Comparison of ENCODE assay signal across 9 cellular contexts in genomic region chr12:45130881-45131281, GRCh38.
DNase-seq lines count a peak whose midpoint lies in the region; ATAC-seq and TF ChIP-seq lines count a peak whose summit lies in the region.
"Had no signal": no experiment of that assay in that cellular context is flagged by ENCODE, and none has a peak within 500 bp of the region (broad histone marks: within the 10 kb centered on the region; RNA-seq: fewer than 3 reads in every experiment).

No MANE protein-coding gene starts in this region.

- TF ChIP-seq CTCF in HL-60 (IDR thresholded peaks at IDR 0.05; ENCODE audit: insufficient read depth, low read length) (peak; percentile 65), glutamatergic neuron (IDR thresholded peaks at IDR 0.05; ENCODE audit: partially characterized antibody, unreplicated experiment) (peak; percentile 68), prostate gland (IDR thresholded peaks at IDR 0.05) (peak in 3 of 4 experiments; percentile 23 to 48 (median 41))

- no peaks in the 10 kb centered on the region for H3K4me1 Mint-ChIP-seq in glutamatergic neuron (ENCODE audit: low read depth, unreplicated experiment)

- ATAC-seq in GM19455 (IDR thresholded peaks at IDR 0.05; ENCODE audit: unreplicated experiment) (peak; percentile 71), GM18873 (IDR thresholded peaks at IDR 0.05; ENCODE audit: low FRiP score, unreplicated experiment) (no peak)

- H3K27me3 ChIP-seq in HL-60 (ENCODE audit: insufficient read depth, poor library complexity, severe bottlenecking) (no peaks in the 10 kb centered on the region), prostate gland (replicated peaks; ENCODE audit: insufficient read depth) (no peaks in the 10 kb centered on the region)

- no peaks in the 10 kb centered on the region for H3K9me3 Mint-ChIP-seq in glutamatergic neuron (ENCODE audit: unreplicated experiment)
- H3K9me3 Mint-ChIP-seq: activated T-cell treated with anti-CD3 and anti-CD28 coated beads, Interleukin-2, amount 50 U/mL, for 4 hours had no signal

- H3K27ac ChIP-seq in HL-60 (replicated peaks) (no peak overlapping the region), prostate gland (no peak overlapping the region)

- H3K4me3 ChIP-seq in HL-60 (replicated peaks; ENCODE audit: insufficient read depth, low read length) (no peak overlapping the region), prostate gland (no peak overlapping the region)

- no peaks in the 10 kb centered on the region for H3K27me3 Mint-ChIP-seq in glutamatergic neuron (ENCODE audit: unreplicated experiment)

- no peaks in the 10 kb centered on the region for H3K36me3 ChIP-seq in prostate gland

- no peaks in the 10 kb centered on the region for H3K4me1 ChIP-seq in prostate gland (replicated peaks)

- WGBS in prostate gland, result 7% methylated on average over 3 of the region's 3 CpGs

- H3K27ac Mint-ChIP-seq in glutamatergic neuron (ENCODE audit: unreplicated experiment), result no peak overlapping the region

- peaks cover 6% of the 10 kb centered on the region for H3K36me3 Mint-ChIP-seq in glutamatergic neuron (ENCODE audit: unreplicated experiment)

- no peaks in the 10 kb centered on the region for H3K9me3 ChIP-seq in prostate gland

- intact Hi-C loops in prostate gland (cut with DNase I), result no loop called here

- H3K4me3 Mint-ChIP-seq in glutamatergic neuron (ENCODE audit: unreplicated experiment), result no peak overlapping the region
- H3K4me3 Mint-ChIP-seq: activated T-cell treated with anti-CD3 and anti-CD28 coated beads, Interleukin-2, amount 50 U/mL, for 4 hours had no signal

- peak; percentile 68 for DNase-seq in DMS153 treated with DMSO at 0.1 percent for 48 hours (lab: John Stamatoyannopoulos, UW; ENCODE audit: unreplicated experiment)
- peak; percentile 11 to 54 for DNase-seq in HL-60 (ENCODE audit: low read depth in 1 of 2, low spot score in 1 of 2)
- peak; percentile 31 to 62 for DNase-seq in NOMO-1 (lab: John Stamatoyannopoulos, UW; ENCODE audit: unreplicated experiment in 2 of 2)
- DNase-seq in activated naive CD4-positive, alpha-beta T cell treated with Interleukin-2 at 50 U/mL for 16 hours, result peak; percentile 10
- peak; percentile 62 for DNase-seq in glutamatergic neuron
- peak; percentile 30 for DNase-seq in prostate gland (ENCODE audit: low spot score)
- DNase-seq: activated T-cell treated with anti-CD3 and anti-CD28 coated beads, Interleukin-2, amount 50 U/mL, for 4 hours had no signal

- no peak for TF ChIP-seq POLR2A in prostate gland (IDR thresholded peaks at IDR 0.05)

Comparison
In these comparisons a context has a peak if more than half of its experiments do, and no peak if none do; other contexts are left out.
1. DNase-seq: peak in every context shown above with its lines; median percentile 68 in DMS153 treated with DMSO at 0.1 percent for 48 hours; 62 in glutamatergic neuron; 46 in NOMO-1; 32 in HL-60; 30 in prostate gland; 10 in activated naive CD4-positive, alpha-beta T cell treated with Interleukin-2 at 50 U/mL for 16 hours.